ENCODE assay signal across 9 cellular contexts in genomic region chr10:132593900-132594876, GRCh38. TPM values are rescaled to one million over a fixed set of nuclear protein-coding genes. Genes with fewer than 3 reads are reported as not detected.
DNase-seq lines count a peak whose midpoint lies in the region; ATAC-seq and TF ChIP-seq lines count a peak whose summit lies in the region.
"Had no signal": no experiment of that assay in that cellular context is flagged by ENCODE, and none has a peak within 500 bp of the region (broad histone marks: within the 10 kb centered on the region; RNA-seq: fewer than 3 reads in every experiment).

No MANE protein-coding gene starts in this region.

- TF ChIP-seq CTCF in tibial artery (IDR thresholded peaks at IDR 0.05) (no peak), psoas muscle (IDR thresholded peaks at IDR 0.05) (no peak), glutamatergic neuron (IDR thresholded peaks at IDR 0.05; ENCODE audit: partially characterized antibody, unreplicated experiment) (no peak)

- intact Hi-C loops in activated naive CD4-positive, alpha-beta T cell treated with anti-CD3 and anti-CD28 coated beads for 36 hours (cut with micrococcal nuclease): loop anchor here (1.0 to 2.0 kb wide), 3 partner anchors 22 to 54 kb away; no protein-coding TSS in a partner anchor
- intact Hi-C loops in tibial artery (cut with DNase I; ENCODE audit: low total_unique reads) (no loop called here), psoas muscle (cut with DNase I) (loop anchor here (5.0 kb wide), 1 partner anchor 33 kb away; no protein-coding TSS in a partner anchor)

- H3K27me3 Mint-ChIP-seq in activated naive CD4-positive, alpha-beta T cell treated with anti-CD3 and anti-CD28 coated beads for 36 hours (ENCODE audit: low read depth): no peaks in the 10 kb centered on the region
- no peaks in the 10 kb centered on the region for H3K27me3 Mint-ChIP-seq in activated naive CD8-positive, alpha-beta T cell treated with anti-CD3 and anti-CD28 coated beads, Interleukin-2, amount 50 U/mL, for 24 hours
- H3K27me3 Mint-ChIP-seq in glutamatergic neuron (ENCODE audit: unreplicated experiment): peaks cover 3% of the 10 kb centered on the region

- H3K27me3 ChIP-seq in tibial artery: no peaks in the 10 kb centered on the region
- H3K27me3 ChIP-seq in psoas muscle (ENCODE audit: insufficient read depth in 3 of 3, low read length in 2 of 3): no peaks in the 10 kb centered on the region

- H3K4me3 ChIP-seq in tibial artery (no peak overlapping the region), psoas muscle (no peak overlapping the region)

- H3K9me3 ChIP-seq in tibial artery: no peaks in the 10 kb centered on the region
- H3K9me3 ChIP-seq in psoas muscle: no peaks in the 10 kb centered on the region

- DNase-seq in activated naive CD4-positive, alpha-beta T cell treated with anti-CD3 and anti-CD28 coated beads for 36 hours: no peak
- no peak for DNase-seq in activated naive CD4-positive, alpha-beta T cell treated with Interleukin-2 at 50 U/mL for 16 hours
- no peak for DNase-seq in activated naive CD8-positive, alpha-beta T cell treated with anti-CD3 and anti-CD28 coated beads, Interleukin-2, amount 50 U/mL, for 24 hours
- no peak for DNase-seq in tibial artery
- DNase-seq in psoas muscle: no peak
- DNase-seq in stimulated activated CD4-positive, alpha-beta T cell treated with anti-CD3 and anti-CD28 coated beads, Interleukin-2, amount 100 ng/mL, for 24 hours: no peak
- DNase-seq in glutamatergic neuron: no peak
- DNase-seq: AML-193 had no signal

- H3K4me1 ChIP-seq in tibial artery (peaks cover 3 to 100% (median 73%) of the 10 kb centered on the region in 4 donors), psoas muscle (peaks cover 43% of the 10 kb centered on the region)

- 79 to 84% (median 83%) methylated on average over 25 of the region's 25 CpGs for WGBS in psoas muscle, 3 donors

- H3K27ac Mint-ChIP-seq in activated naive CD4-positive, alpha-beta T cell treated with anti-CD3 and anti-CD28 coated beads for 36 hours: peak overlapping the region; percentile 33
- H3K27ac Mint-ChIP-seq in activated naive CD8-positive, alpha-beta T cell treated with anti-CD3 and anti-CD28 coated beads, Interleukin-2, amount 50 U/mL, for 24 hours: peak overlapping the region; percentile 15
- no peak overlapping the region for H3K27ac Mint-ChIP-seq in glutamatergic neuron (ENCODE audit: unreplicated experiment)

- peaks cover 9% of the 10 kb centered on the region for H3K9me3 Mint-ChIP-seq in activated naive CD4-positive, alpha-beta T cell treated with anti-CD3 and anti-CD28 coated beads for 36 hours
- H3K9me3 Mint-ChIP-seq in activated naive CD8-positive, alpha-beta T cell treated with anti-CD3 and anti-CD28 coated beads, Interleukin-2, amount 50 U/mL, for 24 hours: peaks cover 11% of the 10 kb centered on the region
- H3K9me3 Mint-ChIP-seq in glutamatergic neuron (ENCODE audit: unreplicated experiment): no peaks in the 10 kb centered on the region

- H3K36me3 ChIP-seq in tibial artery (no peaks in the 10 kb centered on the region), psoas muscle (ENCODE audit: insufficient read depth in 1 of 2, low read depth in 1 of 2) (no peaks in the 10 kb centered on the region)

- H3K4me3 Mint-ChIP-seq in activated naive CD4-positive, alpha-beta T cell treated with anti-CD3 and anti-CD28 coated beads for 36 hours: no peak overlapping the region
- H3K4me3 Mint-ChIP-seq in activated naive CD8-positive, alpha-beta T cell treated with anti-CD3 and anti-CD28 coated beads, Interleukin-2, amount 50 U/mL, for 24 hours: peak overlapping the region; percentile 5
- no peak overlapping the region for H3K4me3 Mint-ChIP-seq in glutamatergic neuron (ENCODE audit: unreplicated experiment)

- H3K27ac ChIP-seq in tibial artery (peak overlapping the region; percentile 34 to 80), psoas muscle (no peak overlapping the region)

- CTCF ChIA-PET in activated naive CD4-positive, alpha-beta T cell treated with anti-CD3 and anti-CD28 coated beads for 36 hours (lab: Charles Lee): no interaction called here

- ATAC-seq in HG02852 (IDR thresholded peaks at IDR 0.05; ENCODE audit: unreplicated experiment) (peak; percentile 71), psoas muscle (no peak)
- ATAC-seq in activated naive CD8-positive, alpha-beta T cell treated with anti-CD3 and anti-CD28 coated beads, Interleukin-2, amount 50 U/mL, for 24 hours: peak; percentile 41

- H3K36me3 Mint-ChIP-seq in activated naive CD4-positive, alpha-beta T cell treated with anti-CD3 and anti-CD28 coated beads for 36 hours (ENCODE audit: low read depth): peaks cover 9% of the 10 kb centered on the region
- peaks cover 6% of the 10 kb centered on the region for H3K36me3 Mint-ChIP-seq in activated naive CD8-positive, alpha-beta T cell treated with anti-CD3 and anti-CD28 coated beads, Interleukin-2, amount 50 U/mL, for 24 hours (ENCODE audit: low read depth)
- peaks cover 14% of the 10 kb centered on the region for H3K36me3 Mint-ChIP-seq in glutamatergic neuron (ENCODE audit: unreplicated experiment)

- peaks cover 60% of the 10 kb centered on the region for H3K4me1 Mint-ChIP-seq in activated naive CD4-positive, alpha-beta T cell treated with anti-CD3 and anti-CD28 coated beads for 36 hours (ENCODE audit: low read depth)
- peaks cover 58% of the 10 kb centered on the region for H3K4me1 Mint-ChIP-seq in activated naive CD8-positive, alpha-beta T cell treated with anti-CD3 and anti-CD28 coated beads, Interleukin-2, amount 50 U/mL, for 24 hours
- no peaks in the 10 kb centered on the region for H3K4me1 Mint-ChIP-seq in glutamatergic neuron (ENCODE audit: low read depth, unreplicated experiment)

RNA-seq across cellular contexts. Expression of gene INPP5A, which starts 56.6 kb away (rescaled TPM):
- total RNA-seq in activated naive CD4-positive, alpha-beta T cell treated with anti-CD3 and anti-CD28 coated beads for 36 hours: 10 to 100 TPM; 17.3 to 19.5 TPM
- total RNA-seq in psoas muscle (10 to 100 TPM; 38.2 to 48.8 (median 42.2) TPM), glutamatergic neuron (ENCODE audit: unreplicated experiment) (36.3 TPM)
- polyA plus RNA-seq in psoas muscle: 10 to 100 TPM; 15.1 to 44.3 (median 29.5) TPM

Comparison
In these comparisons a context has a peak if more than half of its experiments do, and no peak if none do; other contexts are left out.
1. ATAC-seq: peak in HG02852 (single experiment) and activated naive CD8-positive, alpha-beta T cell treated with anti-CD3 and anti-CD28 coated beads, Interleukin-2, amount 50 U/mL, for 24 hours (single experiment); none in psoas muscle (0 of 4).